ENCODE assay signal across 1 cellular context in genomic region chr4:41294445-41295062, GRCh38.
TF ChIP-seq lines count a peak whose summit lies in the region.

No MANE protein-coding gene starts in this region.

TF ChIP-seq in HEK293, 187 proteins besides CTCF, POLR2A, EP300 and RAD21 (continued from another document):
- TF ChIP-seq ZBTB11 (tag by site-specific recombination; conservative IDR thresholded peaks at IDR 0.05; ENCODE audit: low read depth) (no peak), PRDM10 (tag by site-specific recombination; IDR thresholded peaks at IDR 0.05) (no peak), ZNF16 (tag by site-specific recombination; IDR thresholded peaks at IDR 0.05; ENCODE audit: low read depth) (no peak), ZNF302 (tag by site-specific recombination; IDR thresholded peaks at IDR 0.05; ENCODE audit: low read depth) (no peak), TRIM28 (IDR thresholded peaks at IDR 0.05; ENCODE audit: borderline replicate concordance, low read length) (peak; percentile 100), ZNF558 (tag by site-specific recombination; IDR thresholded peaks at IDR 0.05) (no peak), ATF2 (tag by site-specific recombination; IDR thresholded peaks at IDR 0.05; ENCODE audit: low read depth) (no peak), ZNF157 (tag by site-specific recombination; IDR thresholded peaks at IDR 0.05) (peak; percentile 47; the same call in 1 of the 2 replicates), ZNF560 (tag by site-specific recombination; IDR thresholded peaks at IDR 0.05; ENCODE audit: borderline replicate concordance) (no peak), ZNF555 (tag by site-specific recombination; conservative IDR thresholded peaks at IDR 0.05) (no peak), ZBTB17 (tag by site-specific recombination; IDR thresholded peaks at IDR 0.05) (no peak), ZNF138 (tag by site-specific recombination; IDR thresholded peaks at IDR 0.05; ENCODE audit: borderline replicate concordance) (no peak), ZSCAN30 (tag by site-specific recombination; IDR thresholded peaks at IDR 0.05) (no peak), ZNF629 (tag by site-specific recombination; IDR thresholded peaks at IDR 0.05) (no peak), ZNF692 (tag by site-specific recombination; IDR thresholded peaks at IDR 0.05) (no peak), MEIS1 (CRISPR knock-in tag; IDR thresholded peaks at IDR 0.05; ENCODE audit: borderline replicate concordance) (no peak), ZNF350 (tag by site-specific recombination; IDR thresholded peaks at IDR 0.05) (0 out of 2 replicates have a peak, but pooled peaks have one; percentile 42), ZNF416 (tag by site-specific recombination; IDR thresholded peaks at IDR 0.05) (no peak)
